In genomic region chr7:105389090-105389650, GRCh38 we compare ENCODE assay signal across 8 cellular contexts. TPM values are rescaled to one million over a fixed set of nuclear protein-coding genes. Genes with fewer than 3 reads are reported as not detected.
A peak's percentile ranks its signal among the peaks of the same experiment; 100 is the strongest.
DNase-seq lines count a peak whose midpoint lies in the region; ATAC-seq and TF ChIP-seq lines count a peak whose summit lies in the region.

No MANE protein-coding gene starts in this region.

- intact Hi-C loops in activated B cell treated with CpG ODN at 0.5 μM for 24 hours (cut with micrococcal nuclease) = loop anchor here (10.0 kb wide), 1 partner anchor 54 kb away; no protein-coding TSS in a partner anchor

- peaks cover 9% of the 10 kb centered on the region for H3K36me3 Mint-ChIP-seq in activated B cell treated with CpG ODN at 0.5 μM for 24 hours (ENCODE audit: low read depth)

- H3K9me3 ChIP-seq in endocrine pancreas (ENCODE audit: control insufficient read depth, low read length) (no peaks in the 10 kb centered on the region), mononuclear cell (ENCODE audit: low read depth, low read length) (no peaks in the 10 kb centered on the region), suprapubic skin (no peaks in the 10 kb centered on the region)

- H3K4me3 ChIP-seq in endocrine pancreas (ENCODE audit: control insufficient read depth, insufficient read depth, low read length) (peak overlapping the region; percentile 40), mononuclear cell (ENCODE audit: low read length) (peak overlapping the region; percentile 43), suprapubic skin (peak overlapping the region; percentile 94)

- no peaks in the 10 kb centered on the region for H3K9me3 Mint-ChIP-seq in activated B cell treated with CpG ODN at 0.5 μM for 24 hours

- no peaks in the 10 kb centered on the region for H3K27me3 ChIP-seq in endocrine pancreas (ENCODE audit: control insufficient read depth, insufficient read depth, low read length)
- no peaks in the 10 kb centered on the region for H3K27me3 ChIP-seq in mononuclear cell (ENCODE audit: insufficient read depth, low read length)
- H3K27me3 ChIP-seq in suprapubic skin = no peaks in the 10 kb centered on the region

- H3K36me3 ChIP-seq in endocrine pancreas (ENCODE audit: control insufficient read depth, insufficient read depth, low read length) = no peaks in the 10 kb centered on the region
- no peaks in the 10 kb centered on the region for H3K36me3 ChIP-seq in suprapubic skin

- peak overlapping the region; percentile 91 for H3K4me3 Mint-ChIP-seq in activated B cell treated with CpG ODN at 0.5 μM for 24 hours

- TF ChIP-seq CTCF in activated B cell treated with CpG ODN at 0.5 μM for 24 hours (IDR thresholded peaks at IDR 0.05) (no peak), suprapubic skin (IDR thresholded peaks at IDR 0.05) (no peak)

- H3K9ac ChIP-seq in endocrine pancreas (ENCODE audit: control insufficient read depth, insufficient read depth, low read length) = no peak overlapping the region

- peaks cover 26% of the 10 kb centered on the region for H3K4me1 Mint-ChIP-seq in activated B cell treated with CpG ODN at 0.5 μM for 24 hours

- DNase-seq in NCI-H524 (lab: John Stamatoyannopoulos, UW) = peak; percentile 1 to 42
- no peak for DNase-seq in NCI-H524 treated with DMSO at 0.1 percent for 48 hours (lab: John Stamatoyannopoulos, UW)
- DNase-seq in NCI-H2107 (lab: John Stamatoyannopoulos, UW) = peak; percentile 49
- peak; percentile 48 for DNase-seq in activated B cell treated with CpG ODN at 0.5 μM for 24 hours
- DNase-seq in suprapubic skin (ENCODE audit: low spot score in 2 of 2) = peak in 1 of 2 donors; percentile 69

- WGBS in suprapubic skin = 5% methylated on average over 39 of the region's 44 CpGs

- H3K4me1 ChIP-seq in endocrine pancreas (ENCODE audit: control insufficient read depth, insufficient read depth, low read length) = peaks cover 4% of the 10 kb centered on the region
- peaks cover 9% of the 10 kb centered on the region for H3K4me1 ChIP-seq in mononuclear cell (ENCODE audit: insufficient read depth, low read length)
- H3K4me1 ChIP-seq in suprapubic skin = peaks cover 7% of the 10 kb centered on the region

- CTCF ChIA-PET in activated B cell treated with CpG ODN at 0.5 μM for 24 hours (lab: Charles Lee) = interaction anchor here (1.1 kb wide), 1 partner anchor 37 kb away, joined by 4 read pairs; no protein-coding TSS in a partner anchor

- H3K27ac Mint-ChIP-seq in activated B cell treated with CpG ODN at 0.5 μM for 24 hours = peak overlapping the region; percentile 87

- no peak for TF ChIP-seq POLR2A in suprapubic skin (IDR thresholded peaks at IDR 0.05)

- no peaks in the 10 kb centered on the region for H3K27me3 Mint-ChIP-seq in activated B cell treated with CpG ODN at 0.5 μM for 24 hours

- peak overlapping the region; percentile 62 for H3K27ac ChIP-seq in suprapubic skin

- no peak for TF ChIP-seq EP300 in suprapubic skin (IDR thresholded peaks at IDR 0.05)

- POLR2A ChIA-PET in activated B cell treated with CpG ODN at 0.5 μM for 24 hours (lab: Charles Lee) = interaction anchor here (0.6 to 2.5 kb wide), 6 partner anchors 10 to 639 kb away, joined by 3 to 36 read pairs (median 4); partner anchors contain the start of gene RINT1

- ATAC-seq in HG02759 (IDR thresholded peaks at IDR 0.05; ENCODE audit: unreplicated experiment) = peak; percentile 45
- ATAC-seq in activated B cell treated with CpG ODN at 0.5 μM for 24 hours (ENCODE audit: low read depth) = no peak

RNA-seq across cellular contexts. Expression of gene SRPK2, which starts 0.4 kb away (rescaled TPM):
- total RNA-seq in activated B cell treated with CpG ODN at 0.5 μM for 24 hours = 52.2 and 59.2 TPM in 2 replicates
- 41.9 TPM for total RNA-seq in mononuclear cell
- total RNA-seq in suprapubic skin = 10 to 100 TPM; 61.7 to 89.1 (median 78.4) TPM

Comparison
In these comparisons a context has a peak if more than half of its experiments do, and no peak if none do; other contexts are left out.
1. H3K4me3 ChIP-seq: peak in every context shown above with its lines; median percentile 94 in suprapubic skin; 43 in mononuclear cell; 40 in endocrine pancreas.